In genomic region chr19:16417660-16418596, GRCh38 we compare ENCODE assay signal across 8 cellular contexts. TPM values are rescaled to one million over a fixed set of nuclear protein-coding genes. Genes with fewer than 3 reads are reported as not detected.
DNase-seq lines count a peak whose midpoint lies in the region; ATAC-seq and TF ChIP-seq lines count a peak whose summit lies in the region.

No MANE protein-coding gene starts in this region.

- intact Hi-C loops in testis (cut with DNase I; ENCODE audit: low total_unique reads), result no loop called here

- H3K4me1 Mint-ChIP-seq in activated T-cell treated with anti-CD3 and anti-CD28 coated beads, Interleukin-2, amount 50 U/mL, for 4 hours (ENCODE audit: low read depth), result peaks cover 12% of the 10 kb centered on the region
- peaks cover 4% of the 10 kb centered on the region for H3K4me1 Mint-ChIP-seq in neural progenitor cell

- H3K4me3 ChIP-seq in Peyer's patch (no peak overlapping the region), fibroblast of lung (replicated peaks in 1 of 4; ENCODE audit: control extremely low read depth in 1 of 4, insufficient read depth in 1 of 4, low read depth in 3 of 4, low read length in 4 of 4) (no peak overlapping the region), neural progenitor cell (no peak overlapping the region), testis (no peak overlapping the region)

- DNase-seq in AG09319 (ENCODE audit: extremely low read depth, low read depth) (no peak), Peyer's patch (peak; percentile 66 to 86 (median 83)), fibroblast of lung (ENCODE audit: low read depth in 2 of 2) (peak; percentile 35 to 38), neural progenitor cell (ENCODE audit: low spot score) (peak; percentile 81), testis (peak; percentile 70)
- DNase-seq in activated T-cell treated with anti-CD3 and anti-CD28 coated beads, Interleukin-2, amount 50 U/mL, for 4 hours, result peak; percentile 59

- H4K20me1 ChIP-seq in fibroblast of lung (ENCODE audit: control insufficient read depth, extremely low read depth, insufficient read depth, low read length), result no peaks in the 10 kb centered on the region
- peaks cover 13% of the 10 kb centered on the region for H4K20me1 ChIP-seq in neural progenitor cell (ENCODE audit: low read depth)

- H3K4me1 ChIP-seq in Peyer's patch (peaks cover 0 to 7% (median 0%) of the 10 kb centered on the region in 4 donors), fibroblast of lung (ENCODE audit: control insufficient read depth, extremely low read depth, insufficient read depth, low read length) (no peaks in the 10 kb centered on the region), neural progenitor cell (no peaks in the 10 kb centered on the region), testis (peaks cover 4% of the 10 kb centered on the region)

- no peaks in the 10 kb centered on the region for H3K9me3 Mint-ChIP-seq in activated T-cell treated with anti-CD3 and anti-CD28 coated beads, Interleukin-2, amount 50 U/mL, for 4 hours
- no peaks in the 10 kb centered on the region for H3K9me3 Mint-ChIP-seq in neural progenitor cell

- H3K27ac ChIP-seq in Peyer's patch, result peak overlapping the region in 1 of 4 donors; percentile 53
- no peak overlapping the region for H3K27ac ChIP-seq in fibroblast of lung (ENCODE audit: insufficient read depth, low read length)
- no peak overlapping the region for H3K27ac ChIP-seq in neural progenitor cell
- peak overlapping the region in 1 of 2 donors; percentile 11 for H3K27ac ChIP-seq in testis

- no peak for TF ChIP-seq POLR2A in Peyer's patch (IDR thresholded peaks at IDR 0.05)
- TF ChIP-seq POLR2A in testis (IDR thresholded peaks at IDR 0.05), result no peak

- H3K4me3 Mint-ChIP-seq in activated T-cell treated with anti-CD3 and anti-CD28 coated beads, Interleukin-2, amount 50 U/mL, for 4 hours, result no peak overlapping the region
- no peak overlapping the region for H3K4me3 Mint-ChIP-seq in neural progenitor cell

- H3K27me3 Mint-ChIP-seq in activated T-cell treated with anti-CD3 and anti-CD28 coated beads, Interleukin-2, amount 50 U/mL, for 4 hours (ENCODE audit: low read depth), result no peaks in the 10 kb centered on the region
- peaks cover 2% of the 10 kb centered on the region for H3K27me3 Mint-ChIP-seq in neural progenitor cell (ENCODE audit: insufficient read depth, low read depth)

- H3K9me3 ChIP-seq in Peyer's patch (no peaks in the 10 kb centered on the region), fibroblast of lung (ENCODE audit: control insufficient read depth, insufficient read depth, low read depth, low read length) (no peaks in the 10 kb centered on the region), neural progenitor cell (ENCODE audit: low read depth) (no peaks in the 10 kb centered on the region), testis (no peaks in the 10 kb centered on the region)

- no peak overlapping the region for H3K9ac ChIP-seq in fibroblast of lung (ENCODE audit: insufficient read depth, low read length)
- H3K9ac ChIP-seq in neural progenitor cell, result no peak overlapping the region

- H3K36me3 ChIP-seq in Peyer's patch (peaks cover 0 to 83% (median 0%) of the 10 kb centered on the region in 3 donors), fibroblast of lung (ENCODE audit: control insufficient read depth, insufficient read depth, low read length) (peaks cover 30% of the 10 kb centered on the region), neural progenitor cell (no peaks in the 10 kb centered on the region), testis (ENCODE audit: low read depth, missing control alignments) (no peaks in the 10 kb centered on the region)

- no peak overlapping the region for H3K27ac Mint-ChIP-seq in neural progenitor cell

- no peak overlapping the region for H2AFZ ChIP-seq in fibroblast of lung (ENCODE audit: low read length)
- no peak overlapping the region for H2AFZ ChIP-seq in neural progenitor cell (replicated peaks)

- H3K27me3 ChIP-seq in Peyer's patch, result no peaks in the 10 kb centered on the region
- no peaks in the 10 kb centered on the region for H3K27me3 ChIP-seq in fibroblast of lung (ENCODE audit: control insufficient read depth, insufficient read depth, low read length)
- H3K27me3 ChIP-seq in neural progenitor cell, result no peaks in the 10 kb centered on the region
- H3K27me3 ChIP-seq in testis, result no peaks in the 10 kb centered on the region

- H3K79me2 ChIP-seq in fibroblast of lung (ENCODE audit: control insufficient read depth, insufficient read depth, low read length), result no peaks in the 10 kb centered on the region
- H3K79me2 ChIP-seq in neural progenitor cell (ENCODE audit: low read depth), result no peaks in the 10 kb centered on the region

- TF ChIP-seq CTCF in AG09319 (IDR thresholded peaks at IDR 0.05; ENCODE audit: low read depth, low read length) (peak; percentile 68), Peyer's patch (IDR thresholded peaks at IDR 0.05) (peak; percentile 66 to 94 (median 80)), fibroblast of lung (conservative IDR thresholded peaks at IDR 0.05 in 1 of 2, IDR thresholded peaks at IDR 0.05 in 1 of 2; ENCODE audit: low read depth in 1 of 2, low read length in 2 of 2) (peak; percentile 76), neural progenitor cell (IDR thresholded peaks at IDR 0.05) (peak; percentile 77), testis (IDR thresholded peaks at IDR 0.05) (peak; percentile 77 to 90 (median 87))

- ATAC-seq in GM19023 (IDR thresholded peaks at IDR 0.05; ENCODE audit: unreplicated experiment), result peak; percentile 54
- ATAC-seq in activated T-cell treated with anti-CD3 and anti-CD28 coated beads, Interleukin-2, amount 50 U/mL, for 4 hours, result peak; percentile 96 to 98
- no peak for ATAC-seq in HG03378 (IDR thresholded peaks at IDR 0.05; ENCODE audit: unreplicated experiment)

- peaks cover 29% of the 10 kb centered on the region for H3K36me3 Mint-ChIP-seq in activated T-cell treated with anti-CD3 and anti-CD28 coated beads, Interleukin-2, amount 50 U/mL, for 4 hours (ENCODE audit: insufficient read depth)
- H3K36me3 Mint-ChIP-seq in neural progenitor cell, result peaks cover 25% of the 10 kb centered on the region

- peaks cover 9% of the 10 kb centered on the region for H3F3A ChIP-seq in neural progenitor cell (ENCODE audit: low read depth)

- WGBS in testis, 2 donors, result 67 to 84% methylated on average over 23 to 33 of the region's 33 CpGs

- H3K4me2 ChIP-seq in fibroblast of lung (ENCODE audit: extremely low read depth, insufficient read depth, low read length) (no peak overlapping the region), neural progenitor cell (no peak overlapping the region)

RNA-seq across cellular contexts. Expression of gene EPS15L1, which starts 53.8 kb away (rescaled TPM):
- total RNA-seq in Peyer's patch, result 10 to 100 TPM; 18.2 to 37.0 (median 35.2) TPM
- 10 to 100 TPM; 37.0 to 40.1 (median 38.1) TPM for total RNA-seq in activated T-cell treated with anti-CD3 and anti-CD28 coated beads, Interleukin-2, amount 50 U/mL, for 4 hours
- 8.2 and 10.9 TPM in 2 replicates for total RNA-seq in fibroblast of lung
- 11.3 and 16.2 TPM in 2 replicates for polyA plus RNA-seq in fibroblast of lung
- 21.3 and 24.4 TPM in 2 replicates for polyA plus RNA-seq in fibroblast of lung (2012)
- polyA minus RNA-seq in fibroblast of lung (ENCODE audit: low replicate concordance), result 22.6 and 23.3 TPM in 2 replicates
- 15.8 and 24.4 TPM in 2 replicates for total RNA-seq in neural progenitor cell (ENCODE audit: low replicate concordance)
- 10 to 100 TPM; 51.8 to 55.8 TPM for total RNA-seq in testis
- 36.5 TPM for polyA plus RNA-seq in testis (ENCODE audit: insufficient read depth, low read depth, low replicate concordance)
